ENCODE assay signal across 1 cellular context in genomic region chr11:94494200-94494545, GRCh38.
A peak's percentile ranks its signal among the peaks of the same experiment; 100 is the strongest.
TF ChIP-seq lines count a peak whose summit lies in the region.

No MANE protein-coding gene starts in this region.

TF ChIP-seq in HepG2, 621 proteins besides CTCF, POLR2A, EP300 and RAD21 (continued from another document):
- TF ChIP-seq ZNF607 (CRISPR knock-in tag; IDR thresholded peaks at IDR 0.05; ENCODE audit: borderline replicate concordance) = no peak
- no peak for TF ChIP-seq EEA1 (CRISPR knock-in tag; IDR thresholded peaks at IDR 0.05; ENCODE audit: borderline replicate concordance)
- TF ChIP-seq ELF3 (CRISPR knock-in tag; IDR thresholded peaks at IDR 0.05) = no peak
- no peak for TF ChIP-seq RORA (CRISPR knock-in tag; IDR thresholded peaks at IDR 0.05)
- no peak for TF ChIP-seq RELA (CRISPR knock-in tag; IDR thresholded peaks at IDR 0.05)
- TF ChIP-seq HOXD1 (CRISPR knock-in tag; IDR thresholded peaks at IDR 0.05) = no peak
- no peak for TF ChIP-seq ATF7-NPFF (CRISPR knock-in tag; IDR thresholded peaks at IDR 0.05; ENCODE audit: low read depth)
- TF ChIP-seq KLF11 (CRISPR knock-in tag; IDR thresholded peaks at IDR 0.05) = no peak
- TF ChIP-seq ZNF34 (CRISPR knock-in tag; IDR thresholded peaks at IDR 0.05; ENCODE audit: borderline replicate concordance) = no peak
- TF ChIP-seq ZNF713 (CRISPR knock-in tag; IDR thresholded peaks at IDR 0.05) = no peak
- no peak for TF ChIP-seq ZSCAN12 (CRISPR knock-in tag; IDR thresholded peaks at IDR 0.05)
- TF ChIP-seq ZNF75D (CRISPR knock-in tag; IDR thresholded peaks at IDR 0.05; ENCODE audit: borderline replicate concordance) = no peak
- TF ChIP-seq ZBTB7B (CRISPR knock-in tag; IDR thresholded peaks at IDR 0.05) = no peak
- TF ChIP-seq SIN3A (IDR thresholded peaks at IDR 0.05; ENCODE audit: borderline replicate concordance, low read depth, low read length) = no peak
- no peak for TF ChIP-seq NFATC3 (CRISPR knock-in tag; IDR thresholded peaks at IDR 0.05)
- TF ChIP-seq EHMT2 (IDR thresholded peaks at IDR 0.05; ENCODE audit: borderline replicate concordance, low read depth, low read length) = no peak
- TF ChIP-seq ZNF784 (CRISPR knock-in tag; IDR thresholded peaks at IDR 0.05; ENCODE audit: borderline replicate concordance) = no peak
- TF ChIP-seq ZNF770 (CRISPR knock-in tag; IDR thresholded peaks at IDR 0.05) = no peak
- no peak for TF ChIP-seq NCOR1 (IDR thresholded peaks at IDR 0.05; ENCODE audit: borderline replicate concordance, low read length)
- no peak for TF ChIP-seq PAXIP1 (CRISPR knock-in tag; conservative IDR thresholded peaks at IDR 0.05)
- no peak for TF ChIP-seq CHD2 (IDR thresholded peaks at IDR 0.05; ENCODE audit: low read depth, low read length)
- TF ChIP-seq ZNF251 (CRISPR knock-in tag; IDR thresholded peaks at IDR 0.05) = no peak
- TF ChIP-seq ZNF615 (CRISPR knock-in tag; IDR thresholded peaks at IDR 0.05; ENCODE audit: borderline replicate concordance) = 0 out of 2 replicates have a peak, but pooled peaks have one; percentile 31
- 0 out of 2 replicates have a peak, but pooled peaks have one; percentile 28 for TF ChIP-seq MZF1 (CRISPR knock-in tag; IDR thresholded peaks at IDR 0.05; ENCODE audit: borderline replicate concordance)
- TF ChIP-seq HNRNPK (IDR thresholded peaks at IDR 0.05; ENCODE audit: low read depth, low read length, poor library complexity, severe bottlenecking) = no peak
- TF ChIP-seq KAT8 (CRISPR knock-in tag; IDR thresholded peaks at IDR 0.05) = peak; percentile 1; the same call in 1 of the 2 replicates
- TF ChIP-seq GPBP1L1 (CRISPR knock-in tag; IDR thresholded peaks at IDR 0.05) = no peak
- TF ChIP-seq ADNP (CRISPR knock-in tag; IDR thresholded peaks at IDR 0.05) = no peak
- no peak for TF ChIP-seq ZNF280D (CRISPR knock-in tag; IDR thresholded peaks at IDR 0.05)
- TF ChIP-seq SRY (CRISPR knock-in tag; IDR thresholded peaks at IDR 0.05) = 0 out of 2 replicates have a peak, but pooled peaks have one; percentile 1
- TF ChIP-seq NR3C1 (CRISPR knock-in tag; IDR thresholded peaks at IDR 0.05) = no peak
- TF ChIP-seq THAP9 (CRISPR knock-in tag; IDR thresholded peaks at IDR 0.05; ENCODE audit: borderline replicate concordance) = no peak
- no peak for TF ChIP-seq RBM22 (optimal IDR thresholded peaks at IDR 0.05; ENCODE audit: low read length)
- no peak for TF ChIP-seq ZFP36L1 (CRISPR knock-in tag; IDR thresholded peaks at IDR 0.05)
- peak; percentile 7 for TF ChIP-seq ASH2L (IDR thresholded peaks at IDR 0.05; ENCODE audit: insufficient read length, low read depth, low read length)
- 0 out of 2 replicates have a peak, but pooled peaks have one; percentile 8 for TF ChIP-seq ERF (CRISPR knock-in tag; IDR thresholded peaks at IDR 0.05)
